In genomic region chr19:44303976-44304568, GRCh38 we compare ENCODE assay signal across 8 cellular contexts. TPM values are rescaled to one million over a fixed set of nuclear protein-coding genes. Genes with fewer than 3 reads are reported as not detected.
DNase-seq lines count a peak whose midpoint lies in the region; ATAC-seq, FAIRE-seq and TF ChIP-seq lines count a peak whose summit lies in the region.

No MANE protein-coding gene starts in this region.

- H3K36me3 ChIP-seq in GM12878 (ENCODE audit: control insufficient read depth in 2 of 2, insufficient read depth in 2 of 2, low read length in 1 of 2) (peaks cover 0 to 5% of the 10 kb centered on the region in 2 experiments; a peak in 2 of 4 replicates), spleen (peaks cover 5 to 35% (median 26%) of the 10 kb centered on the region in 6 donors)

- TF ChIP-seq RAD21 in GM12878 (IDR thresholded peaks at IDR 0.05; ENCODE audit: insufficient read depth, low read depth, low read length) = no peak

- H3K9me3 ChIP-seq in GM12878 (replicated peaks; ENCODE audit: control insufficient read depth, insufficient read depth, low read length) (peaks cover 2% of the 10 kb centered on the region; the same call in 2 of the 3 replicates), spleen (peaks cover 0 to 51% (median 31%) of the 10 kb centered on the region in 8 donors)

- BruUV-seq in GM12878 (replicated peaks; lab: Mats Ljungman, UMichigan) = no TSS peak

- 27% methylated on average over 11 of the region's 11 CpGs for WGBS in GM12878 (ENCODE audit: insufficient coverage, insufficient replicate concordance, low lambda C conversion rate, missing lambda C conversion rate)
- WGBS in spleen, 5 donors = 7% methylated on average over 11 of the region's 11 CpGs

- in situ Hi-C loops in GM12878 (cut with MboI) = loop anchor here (5.0 kb wide), 1 partner anchor 192 kb away; the partner anchor contains the start of gene ZNF225

- peak; percentile 40 to 44 for ATAC-seq in activated CD4-positive, CD25-positive, alpha-beta regulatory T cell treated with anti-CD3 and anti-CD28 coated beads, Interleukin-2, amount 50 U/mL, for 24 hours
- peak; percentile 63 for ATAC-seq in GM12878
- ATAC-seq in HG02885 (IDR thresholded peaks at IDR 0.05; ENCODE audit: poor library complexity, unreplicated experiment) = no peak
- no peak for ATAC-seq in GM21576 (IDR thresholded peaks at IDR 0.05; ENCODE audit: unreplicated experiment)

- H3K4me2 ChIP-seq in GM12878 (ENCODE audit: control insufficient read depth, insufficient read depth) = peak overlapping the region; percentile 70

- no peak for DNase-seq in activated CD4-positive, CD25-positive, alpha-beta regulatory T cell (lab: John Stamatoyannopoulos, UW)
- DNase-seq in NCI-H1105 (lab: John Stamatoyannopoulos, UW) = peak; percentile 1
- no peak for DNase-seq in GM12878 (ENCODE audit: low read depth, low spot score)
- peak; percentile 27 for DNase-seq in iPS-NIHi7 (ENCODE audit: extremely low spot score)
- DNase-seq in spleen = no peak

- TF ChIP-seq POLR2A in GM12878 (IDR thresholded peaks at IDR 0.05; ENCODE audit: low read depth, low read length) (no peak), spleen (IDR thresholded peaks at IDR 0.05) (no peak)

- RAD21 ChIA-PET in GM12878 (lab: Charles Lee; ENCODE audit: unreplicated experiment) = interaction anchor here (1.0 to 2.0 kb wide), 3 partner anchors 44 to 319 kb away, joined by 3 to 5 read pairs (median 3); partner anchors contain the start of genes ZNF180 and ZNF233

- H3K4me1 ChIP-seq in GM12878 (ENCODE audit: control insufficient read depth, insufficient read depth, low read length) = peaks cover 7% of the 10 kb centered on the region
- H3K4me1 ChIP-seq in spleen = peaks cover 10 to 22% (median 15%) of the 10 kb centered on the region in 6 donors

- H3K9ac ChIP-seq in GM12878 (ENCODE audit: control insufficient read depth, insufficient read depth, low read length) = peak overlapping the region; percentile 84

- POLR2A ChIA-PET in GM12878 (lab: Charles Lee) = interaction anchor here (1.0 kb wide), 1 partner anchor 139 kb away, joined by 3 read pairs; the partner anchor contains the start of gene ZNF226

- peak overlapping the region; percentile 99 for H2AFZ ChIP-seq in GM12878 (ENCODE audit: control insufficient read depth, low read depth, low read length)

- no peak for FAIRE-seq in GM12878 (lab: Jason Lieb, UNC)

- no peak for TF ChIP-seq EP300 in GM12878 (IDR thresholded peaks at IDR 0.05; ENCODE audit: borderline replicate concordance in 1 of 2, control insufficient read depth in 1 of 2, low read depth in 2 of 2, low read length in 2 of 2)

- H3K27me3 ChIP-seq in GM12878 (replicated peaks in 1 of 2; ENCODE audit: control insufficient read depth in 2 of 2, insufficient read depth in 2 of 2, low read length in 1 of 2) (no peaks in the 10 kb centered on the region), spleen (replicated peaks in 1 of 7) (no peaks in the 10 kb centered on the region)

- CTCF ChIA-PET in GM12878 (lab: Yijun Ruan, JAX) = interaction anchor here (0.6 to 2.1 kb wide), 3 partner anchors 11 to 44 kb away, joined by 3 to 7 read pairs (median 4); partner anchors contain the start of gene ZNF233

- TF ChIP-seq CTCF in GM12878 (IDR thresholded peaks at IDR 0.05 in 2 of 3, conservative IDR thresholded peaks at IDR 0.05 in 1 of 3; ENCODE audit: control insufficient read depth in 2 of 3, extremely low read depth in 1 of 3, insufficient read depth in 1 of 3, low read depth in 3 of 3, low read length in 3 of 3) (no peak), spleen (IDR thresholded peaks at IDR 0.05 in 8 of 11, conservative IDR thresholded peaks at IDR 0.05 in 3 of 11) (no peak)

- peaks cover 6% of the 10 kb centered on the region for H3K79me2 ChIP-seq in GM12878 (ENCODE audit: control insufficient read depth, insufficient read depth, low read length)

- intact Hi-C loops in GM12878 (cut with micrococcal nuclease; ENCODE audit: unreplicated experiment) = loop anchor here (10.0 kb wide), 1 partner anchor 201 kb away; the partner anchor contains the start of gene ZNF180
- intact Hi-C loops in spleen (cut with DNase I; ENCODE audit: low total_unique reads) = no loop called here

- H4K20me1 ChIP-seq in GM12878 (ENCODE audit: control insufficient read depth, insufficient read depth) = no peaks in the 10 kb centered on the region

- H3K4me3 ChIP-seq in GM12878 = peak overlapping the region; percentile 90
- H3K4me3 ChIP-seq in spleen = peak overlapping the region; percentile 72 to 92 (median 86)

- H3K27ac ChIP-seq in GM12878 (ENCODE audit: control insufficient read depth, insufficient read depth) = peak overlapping the region; percentile 78
- H3K27ac ChIP-seq in spleen = peak overlapping the region in 7 of 8 donors; percentile 56 to 86 (median 78)

- SMC1A ChIA-PET in GM12878 (lab: Charles Lee; ENCODE audit: uncharacterized antibody, unreplicated experiment) = interaction anchor here (1.0 to 1.3 kb wide), 3 partner anchors 8 to 449 kb away, joined by 3 to 5 read pairs (median 3); no protein-coding TSS in a partner anchor

TF ChIP-seq in GM12878, 131 proteins besides CTCF, POLR2A, EP300 and RAD21:
- TF ChIP-seq MYC (IDR thresholded peaks at IDR 0.05; ENCODE audit: insufficient read depth, insufficient read length, insufficient replicate concordance, low read length, severe bottlenecking) (no peak), ZNF274 (IDR thresholded peaks at IDR 0.05; ENCODE audit: insufficient read depth, insufficient read length) (no peak), MTA2 (IDR thresholded peaks at IDR 0.05; ENCODE audit: low read depth) (0 out of 2 replicates have a peak, but pooled peaks have one; percentile 9), NBN (IDR thresholded peaks at IDR 0.05) (no peak), RUNX3 (IDR thresholded peaks at IDR 0.05; ENCODE audit: low read length) (peak; percentile 49), ASH2L (IDR thresholded peaks at IDR 0.05; ENCODE audit: borderline replicate concordance, low read depth) (no peak)

RNA-seq across cellular contexts. Expression of gene ZNF235, which starts 0.8 kb away (rescaled TPM):
- 88.3 and 93.4 TPM in 2 replicates for total RNA-seq in GM12878 (2013; cell fraction: nucleolus; rRNA removed)
- 4.7 and 5.9 TPM in 2 replicates for total RNA-seq in GM12878 (2014; rRNA removed)
- 7.0 and 7.4 TPM in 2 replicates for total RNA-seq in GM12878 (2014; rRNA removed; fragmentation: Illumina TruSeq; extraction: Trizol)
- total RNA-seq in GM12878 (2021) = 3.9 and 4.8 TPM in 2 replicates
- polyA plus RNA-seq in GM12878 (2011; ENCODE audit: low read depth) = 3.0 TPM
- polyA plus RNA-seq in GM12878 (2011; rRNA removed) = 9.0 and 12.2 TPM in 2 replicates
- 3.7 and 6.0 TPM in 2 replicates for polyA plus RNA-seq in GM12878 (2011; cell fraction: cytosol; rRNA removed)
- polyA plus RNA-seq in GM12878 (2011; cell fraction: nucleus; rRNA removed) = 9.1 and 10.8 TPM in 2 replicates
- 2.5 and 4.0 TPM in 2 replicates for polyA plus RNA-seq in GM12878 (2012)
- polyA plus RNA-seq in GM12878 (2014; fragmentation: Illumina TruSeq; extraction: Trizol) = 4.1 and 7.5 TPM in 2 replicates
- 1 to 10 TPM; 2.8 to 5.0 TPM for polyA plus RNA-seq in GM12878 (2014; fragmentation: Nextera tagmentation; extraction: Ambion mirVana)
- polyA plus RNA-seq in GM12878 (2014; rRNA removed) = 2.7 and 4.0 TPM in 2 replicates
- 1 to 10 TPM; 3.6 to 4.9 TPM for polyA plus RNA-seq in GM12878 (2016; fragmentation: Nextera tagmentation; extraction: Ambion mirVana)
- 16.0 and 17.0 TPM in 2 replicates for polyA minus RNA-seq in GM12878 (2011; rRNA and poly(A)+ RNA removed)
- polyA minus RNA-seq in GM12878 (2011; cell fraction: cytosol; rRNA and poly(A)+ RNA removed) = 2.1 and 3.4 TPM in 2 replicates
- polyA minus RNA-seq in GM12878 (2011; cell fraction: nucleus; rRNA and poly(A)+ RNA removed) = 16.8 and 23.8 TPM in 2 replicates
- total RNA-seq in spleen = 10 to 100 TPM in 4 of 7 donors, 1 to 10 TPM in 3; 8.7 to 14.6 (median 11.6) TPM
- 1 to 10 TPM; 2.4 to 4.7 (median 2.7) TPM for polyA plus RNA-seq in spleen

RNA-seq across cellular contexts. Expression of gene ZNF233, which starts 44.4 kb away (rescaled TPM):
- total RNA-seq in GM12878 (2013; cell fraction: nucleolus; rRNA removed) = 4.7 and 6.1 TPM in 2 replicates
- total RNA-seq in GM12878 (2014; rRNA removed) (0.23 and 0.54 TPM in 2 replicates), GM12878 (2014; rRNA removed; fragmentation: Illumina TruSeq; extraction: Trizol) (0.32 and 0.63 TPM in 2 replicates), GM12878 (2021) (0.19 and 0.26 TPM in 2 replicates), spleen (1 to 10 TPM in 6 of 7 donors, under 1 TPM in 1; 0.75 to 2.3 (median 1.4) TPM)
- 0.54 TPM for polyA plus RNA-seq in GM12878 (2011; ENCODE audit: low read depth)
- polyA plus RNA-seq in GM12878 (2011; rRNA removed) (1.5 and 1.8 TPM in 2 replicates), GM12878 (2014; fragmentation: Illumina TruSeq; extraction: Trizol) (0.06 and 0.32 TPM in 2 replicates), GM12878 (2014; fragmentation: Nextera tagmentation; extraction: Ambion mirVana) (under 1 TPM; 0.35 to 0.46 TPM), GM12878 (2014; rRNA removed) (0.29 and 0.67 TPM in 2 replicates), GM12878 (2016; fragmentation: Nextera tagmentation; extraction: Ambion mirVana) (1 to 10 TPM in 1 of 2 experiments, under 1 TPM in 1; 0.93 to 1.0 TPM), spleen (under 1 TPM; 0.15 to 0.49 (median 0.42) TPM)
- 0.69 and 0.75 TPM in 2 replicates for polyA plus RNA-seq in GM12878 (2011; cell fraction: cytosol; rRNA removed)
- 2.0 and 2.8 TPM in 2 replicates for polyA plus RNA-seq in GM12878 (2011; cell fraction: nucleus; rRNA removed)
- 0.92 and 0.94 TPM in 2 replicates for polyA plus RNA-seq in GM12878 (2012)
- 3.5 and 4.2 TPM in 2 replicates for polyA minus RNA-seq in GM12878 (2011; rRNA and poly(A)+ RNA removed)
- 1.3 and 1.8 TPM in 2 replicates for polyA minus RNA-seq in GM12878 (2011; cell fraction: cytosol; rRNA and poly(A)+ RNA removed)
- polyA minus RNA-seq in GM12878 (2011; cell fraction: nucleus; rRNA and poly(A)+ RNA removed) = 3.7 and 5.5 TPM in 2 replicates

RNA-seq across cellular contexts. Expression of gene ZNF112, which starts 52.4 kb away (rescaled TPM):
- 0.27 and 0.47 TPM in 2 replicates for total RNA-seq in GM12878 (2013; cell fraction: nucleolus; rRNA removed)
- total RNA-seq in GM12878 (2014; rRNA removed) (not detected in 2 replicates), GM12878 (2014; rRNA removed; fragmentation: Illumina TruSeq; extraction: Trizol) (0.04 TPM in 1 of 2 replicates, not detected in the other), GM12878 (2021) (not detected in 2 replicates), spleen (1 to 10 TPM; 2.7 to 4.7 (median 3.8) TPM)
- polyA plus RNA-seq in GM12878 (2011; ENCODE audit: low read depth) = 0.10 TPM
- polyA plus RNA-seq in GM12878 (2011; rRNA removed) (0.01 and 0.11 TPM in 2 replicates), GM12878 (2014; fragmentation: Illumina TruSeq; extraction: Trizol) (0.03 TPM in 1 of 2 replicates, not detected in the other), GM12878 (2014; fragmentation: Nextera tagmentation; extraction: Ambion mirVana) (not detected), GM12878 (2014; rRNA removed) (0.08 TPM in 1 of 2 replicates, not detected in the other), GM12878 (2016; fragmentation: Nextera tagmentation; extraction: Ambion mirVana) (under 1 TPM; 0.07 to 0.25 TPM), spleen (1 to 10 TPM in 2 of 3 donors, under 1 TPM in 1; 0.62 to 1.3 (median 1.0) TPM)
- polyA plus RNA-seq in GM12878 (2011; cell fraction: cytosol; rRNA removed) = 0.01 TPM in 1 of 2 replicates, not detected in the other
- polyA plus RNA-seq in GM12878 (2011; cell fraction: nucleus; rRNA removed) = 0.09 and 0.19 TPM in 2 replicates
- polyA plus RNA-seq in GM12878 (2012) = 0.07 and 0.08 TPM in 2 replicates
- not detected in 2 replicates for polyA minus RNA-seq in GM12878 (2011; rRNA and poly(A)+ RNA removed)
- polyA minus RNA-seq in GM12878 (2011; cell fraction: cytosol; rRNA and poly(A)+ RNA removed) = not detected in 2 replicates
- 0.10 and 0.12 TPM in 2 replicates for polyA minus RNA-seq in GM12878 (2011; cell fraction: nucleus; rRNA and poly(A)+ RNA removed)

Comparison
In these comparisons a context has a peak if more than half of its experiments do, and no peak if none do; other contexts are left out.
1. ATAC-seq: peak in activated CD4-positive, CD25-positive, alpha-beta regulatory T cell treated with anti-CD3 and anti-CD28 coated beads, Interleukin-2, amount 50 U/mL, for 24 hours (2 of 2) and GM12878 (single experiment); none in HG02885 (single experiment) and GM21576 (single experiment).
2. DNase-seq: peak in NCI-H1105 (single experiment) and iPS-NIHi7 (single experiment); none in activated CD4-positive, CD25-positive, alpha-beta regulatory T cell (0 of 4), GM12878 (single experiment) and spleen (single experiment).